In the genomic region with DNA sequence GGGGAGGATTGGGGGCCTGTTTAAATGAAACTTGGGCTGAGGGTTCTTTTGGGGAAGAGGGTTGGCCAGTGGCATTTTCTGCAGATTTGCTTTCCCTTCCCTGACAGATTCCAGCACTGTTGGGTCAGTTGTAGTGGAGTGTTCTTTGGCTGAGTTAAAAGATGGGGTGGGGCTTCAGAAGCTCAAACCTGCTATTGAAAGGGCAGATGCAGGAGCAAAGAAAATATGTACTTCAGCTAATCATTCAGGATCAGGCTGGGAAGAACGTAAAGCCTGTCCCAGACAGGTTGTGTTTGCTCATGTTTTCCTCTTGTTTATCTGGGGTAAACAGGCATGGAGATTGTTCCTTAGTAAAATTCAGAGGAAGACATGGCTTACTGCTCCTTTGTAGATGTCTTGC, we compare ENCODE assay signal across 1 cellular context.
TF ChIP-seq lines count a peak whose summit lies in the region.

No MANE protein-coding gene starts in this region.

TF ChIP-seq in H1, 55 proteins besides CTCF, POLR2A, EP300 and RAD21 (continued from another document):
- TF ChIP-seq SUZ12 (IDR thresholded peaks at IDR 0.05; ENCODE audit: low read length) (no peak), SP1 (IDR thresholded peaks at IDR 0.05; ENCODE audit: low read depth, low read length) (no peak), TEAD4 (IDR thresholded peaks at IDR 0.05; ENCODE audit: low read depth, low read length) (no peak), SRF (IDR thresholded peaks at IDR 0.05; ENCODE audit: low read depth, low read length) (no peak), HDAC6 (IDR thresholded peaks at IDR 0.05; ENCODE audit: low read depth, low read length) (no peak), PHF8 (conservative IDR thresholded peaks at IDR 0.05; ENCODE audit: low read depth, low read length) (no peak), HDAC2 (IDR thresholded peaks at IDR 0.05; ENCODE audit: borderline replicate concordance in 1 of 2, low read depth in 2 of 2, low read length in 2 of 2) (no peak)
- TF ChIP-seq, protein P1, sequence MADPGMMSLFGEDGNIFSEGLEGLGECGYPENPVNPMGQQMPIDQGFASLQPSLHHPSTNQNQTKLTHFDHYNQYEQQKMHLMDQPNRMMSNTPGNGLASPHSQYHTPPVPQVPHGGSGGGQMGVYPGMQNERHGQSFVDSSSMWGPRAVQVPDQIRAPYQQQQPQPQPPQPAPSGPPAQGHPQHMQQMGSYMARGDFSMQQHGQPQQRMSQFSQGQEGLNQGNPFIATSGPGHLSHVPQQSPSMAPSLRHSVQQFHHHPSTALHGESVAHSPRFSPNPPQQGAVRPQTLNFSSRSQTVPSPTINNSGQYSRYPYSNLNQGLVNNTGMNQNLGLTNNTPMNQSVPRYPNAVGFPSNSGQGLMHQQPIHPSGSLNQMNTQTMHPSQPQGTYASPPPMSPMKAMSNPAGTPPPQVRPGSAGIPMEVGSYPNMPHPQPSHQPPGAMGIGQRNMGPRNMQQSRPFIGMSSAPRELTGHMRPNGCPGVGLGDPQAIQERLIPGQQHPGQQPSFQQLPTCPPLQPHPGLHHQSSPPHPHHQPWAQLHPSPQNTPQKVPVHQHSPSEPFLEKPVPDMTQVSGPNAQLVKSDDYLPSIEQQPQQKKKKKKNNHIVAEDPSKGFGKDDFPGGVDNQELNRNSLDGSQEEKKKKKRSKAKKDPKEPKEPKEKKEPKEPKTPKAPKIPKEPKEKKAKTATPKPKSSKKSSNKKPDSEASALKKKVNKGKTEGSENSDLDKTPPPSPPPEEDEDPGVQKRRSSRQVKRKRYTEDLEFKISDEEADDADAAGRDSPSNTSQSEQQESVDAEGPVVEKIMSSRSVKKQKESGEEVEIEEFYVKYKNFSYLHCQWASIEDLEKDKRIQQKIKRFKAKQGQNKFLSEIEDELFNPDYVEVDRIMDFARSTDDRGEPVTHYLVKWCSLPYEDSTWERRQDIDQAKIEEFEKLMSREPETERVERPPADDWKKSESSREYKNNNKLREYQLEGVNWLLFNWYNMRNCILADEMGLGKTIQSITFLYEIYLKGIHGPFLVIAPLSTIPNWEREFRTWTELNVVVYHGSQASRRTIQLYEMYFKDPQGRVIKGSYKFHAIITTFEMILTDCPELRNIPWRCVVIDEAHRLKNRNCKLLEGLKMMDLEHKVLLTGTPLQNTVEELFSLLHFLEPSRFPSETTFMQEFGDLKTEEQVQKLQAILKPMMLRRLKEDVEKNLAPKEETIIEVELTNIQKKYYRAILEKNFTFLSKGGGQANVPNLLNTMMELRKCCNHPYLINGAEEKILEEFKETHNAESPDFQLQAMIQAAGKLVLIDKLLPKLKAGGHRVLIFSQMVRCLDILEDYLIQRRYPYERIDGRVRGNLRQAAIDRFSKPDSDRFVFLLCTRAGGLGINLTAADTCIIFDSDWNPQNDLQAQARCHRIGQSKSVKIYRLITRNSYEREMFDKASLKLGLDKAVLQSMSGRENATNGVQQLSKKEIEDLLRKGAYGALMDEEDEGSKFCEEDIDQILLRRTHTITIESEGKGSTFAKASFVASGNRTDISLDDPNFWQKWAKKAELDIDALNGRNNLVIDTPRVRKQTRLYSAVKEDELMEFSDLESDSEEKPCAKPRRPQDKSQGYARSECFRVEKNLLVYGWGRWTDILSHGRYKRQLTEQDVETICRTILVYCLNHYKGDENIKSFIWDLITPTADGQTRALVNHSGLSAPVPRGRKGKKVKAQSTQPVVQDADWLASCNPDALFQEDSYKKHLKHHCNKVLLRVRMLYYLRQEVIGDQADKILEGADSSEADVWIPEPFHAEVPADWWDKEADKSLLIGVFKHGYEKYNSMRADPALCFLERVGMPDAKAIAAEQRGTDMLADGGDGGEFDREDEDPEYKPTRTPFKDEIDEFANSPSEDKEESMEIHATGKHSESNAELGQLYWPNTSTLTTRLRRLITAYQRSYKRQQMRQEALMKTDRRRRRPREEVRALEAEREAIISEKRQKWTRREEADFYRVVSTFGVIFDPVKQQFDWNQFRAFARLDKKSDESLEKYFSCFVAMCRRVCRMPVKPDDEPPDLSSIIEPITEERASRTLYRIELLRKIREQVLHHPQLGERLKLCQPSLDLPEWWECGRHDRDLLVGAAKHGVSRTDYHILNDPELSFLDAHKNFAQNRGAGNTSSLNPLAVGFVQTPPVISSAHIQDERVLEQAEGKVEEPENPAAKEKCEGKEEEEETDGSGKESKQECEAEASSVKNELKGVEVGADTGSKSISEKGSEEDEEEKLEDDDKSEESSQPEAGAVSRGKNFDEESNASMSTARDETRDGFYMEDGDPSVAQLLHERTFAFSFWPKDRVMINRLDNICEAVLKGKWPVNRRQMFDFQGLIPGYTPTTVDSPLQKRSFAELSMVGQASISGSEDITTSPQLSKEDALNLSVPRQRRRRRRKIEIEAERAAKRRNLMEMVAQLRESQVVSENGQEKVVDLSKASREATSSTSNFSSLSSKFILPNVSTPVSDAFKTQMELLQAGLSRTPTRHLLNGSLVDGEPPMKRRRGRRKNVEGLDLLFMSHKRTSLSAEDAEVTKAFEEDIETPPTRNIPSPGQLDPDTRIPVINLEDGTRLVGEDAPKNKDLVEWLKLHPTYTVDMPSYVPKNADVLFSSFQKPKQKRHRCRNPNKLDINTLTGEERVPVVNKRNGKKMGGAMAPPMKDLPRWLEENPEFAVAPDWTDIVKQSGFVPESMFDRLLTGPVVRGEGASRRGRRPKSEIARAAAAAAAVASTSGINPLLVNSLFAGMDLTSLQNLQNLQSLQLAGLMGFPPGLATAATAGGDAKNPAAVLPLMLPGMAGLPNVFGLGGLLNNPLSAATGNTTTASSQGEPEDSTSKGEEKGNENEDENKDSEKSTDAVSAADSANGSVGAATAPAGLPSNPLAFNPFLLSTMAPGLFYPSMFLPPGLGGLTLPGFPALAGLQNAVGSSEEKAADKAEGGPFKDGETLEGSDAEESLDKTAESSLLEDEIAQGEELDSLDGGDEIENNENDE (IDR thresholded peaks at IDR 0.05; ENCODE audit: insufficient replicate concordance, low read length), result no peak
